In genomic region chr6:41721396-41721795, GRCh38 we compare ENCODE assay signal across 26 cellular contexts. TPM values are rescaled to one million over a fixed set of nuclear protein-coding genes. Genes with fewer than 3 reads are reported as not detected.
A peak's percentile ranks its signal among the peaks of the same experiment; 100 is the strongest.
DNase-seq lines count a peak whose midpoint lies in the region; ATAC-seq, FAIRE-seq and TF ChIP-seq lines count a peak whose summit lies in the region.
"Had no signal": no experiment of that assay in that cellular context is flagged by ENCODE, and none has a peak within 500 bp of the region (broad histone marks: within the 10 kb centered on the region; RNA-seq: fewer than 3 reads in every experiment).

No MANE protein-coding gene starts in this region.

- H3K27me3 ChIP-seq in gastrocnemius medialis (no peaks in the 10 kb centered on the region), PC-9 (ENCODE audit: insufficient read depth, low read depth) (no peaks in the 10 kb centered on the region)
- H3K27me3 ChIP-seq: tibial artery had no signal

- DNase-seq in CD14-positive monocyte (ENCODE audit: low spot score) (no peak), GM19239 (ENCODE audit: insufficient read length, low spot score) (no peak), gastrocnemius medialis (no peak), PC-9 (no peak), DMS114 treated with DMSO at 0.1 percent for 48 hours (lab: John Stamatoyannopoulos, UW; ENCODE audit: unreplicated experiment) (no peak), NCI-H510A treated with DMSO at 0.1 percent for 48 hours (lab: John Stamatoyannopoulos, UW) (no peak), hypothalamus (lab: John Stamatoyannopoulos, UW) (no peak)
- no peak for DNase-seq in central memory CD8-positive, alpha-beta T cell (ENCODE audit: low spot score in 2 of 2)
- DNase-seq: activated CD4-positive, alpha-beta T cell treated with anti-CD3 and anti-CD28 coated beads, Interleukin-2, amount 50 U/mL, for 48 hours; activated CD8-positive, alpha-beta memory T cell treated with anti-CD3 and anti-CD28 coated beads, Interleukin-2, amount 50 U/mL, for 4 hours; activated naive CD8-positive, alpha-beta T cell treated with anti-CD3 and anti-CD28 coated beads for 36 hours; DMS53; GDM1; glutamatergic neuron; GOT3; MV-4-11; NCI-H2171 treated with DMSO at 0.1 percent for 48 hours; OCI-M1; SHP77; small intestine; stimulated activated CD4-positive, alpha-beta T cell treated with anti-CD3 and anti-CD28 coated beads, Interleukin-2, amount 100 ng/mL, for 24 hours; tibial artery had no signal

- H3K27me3 Mint-ChIP-seq in CD14-positive monocyte (ENCODE audit: low read depth in 3 of 3), result peaks cover 0 to 1% (median 0%) of the 10 kb centered on the region in 3 donors
- no peaks in the 10 kb centered on the region for H3K27me3 Mint-ChIP-seq in central memory CD8-positive, alpha-beta T cell
- H3K27me3 Mint-ChIP-seq: activated naive CD8-positive, alpha-beta T cell treated with anti-CD3 and anti-CD28 coated beads for 36 hours had no signal

- TF ChIP-seq POLR2A in gastrocnemius medialis (IDR thresholded peaks at IDR 0.05), result no peak

- H3K36me3 ChIP-seq in gastrocnemius medialis (no peaks in the 10 kb centered on the region), PC-9 (ENCODE audit: low read depth) (no peaks in the 10 kb centered on the region)
- H3K36me3 ChIP-seq: tibial artery had no signal

- H3K4me3 ChIP-seq in gastrocnemius medialis, result no peak overlapping the region
- H3K4me3 ChIP-seq in PC-9, result no peak overlapping the region
- H3K4me3 ChIP-seq: tibial artery had no signal

- ATAC-seq in central memory CD8-positive, alpha-beta T cell (replicated peaks; ENCODE audit: extremely low read depth, poor library complexity, severe bottlenecking), result no peak
- no peak for ATAC-seq in gastrocnemius medialis

- POLR2A ChIA-PET in PC-9 (lab: Charles Lee; ENCODE audit: unreplicated experiment), result no interaction called here

- H3F3A ChIP-seq in PC-9 (ENCODE audit: insufficient read depth, low read depth), result peaks cover 7% of the 10 kb centered on the region; the same call in 1 of the 2 replicates

- H3K4me1 Mint-ChIP-seq in CD14-positive monocyte, result peaks cover 94% of the 10 kb centered on the region
- peaks cover 29% of the 10 kb centered on the region for H3K4me1 Mint-ChIP-seq in central memory CD8-positive, alpha-beta T cell

- in situ Hi-C loops in gastrocnemius medialis (cut with MboI; ENCODE audit: low sequenced_read_pairs in 4 of 4), result no loop called here

- H3K27ac Mint-ChIP-seq in CD14-positive monocyte, result peak overlapping the region in 4 of 7 donors; percentile 35 to 97 (median 68)
- H3K27ac Mint-ChIP-seq in central memory CD8-positive, alpha-beta T cell (ENCODE audit: low read depth), result peak overlapping the region; percentile 36
- H3K27ac Mint-ChIP-seq: activated naive CD8-positive, alpha-beta T cell treated with anti-CD3 and anti-CD28 coated beads for 36 hours had no signal

- H3K27ac ChIP-seq in gastrocnemius medialis (peak overlapping the region; percentile 97 to 99 (median 98)), PC-9 (no peak overlapping the region)
- H3K27ac ChIP-seq: tibial artery had no signal

- no peaks in the 10 kb centered on the region for H4K20me1 ChIP-seq in PC-9 (ENCODE audit: insufficient read depth)

- peaks cover 15 to 40% of the 10 kb centered on the region in 2 donors for H3K36me3 Mint-ChIP-seq in CD14-positive monocyte
- H3K36me3 Mint-ChIP-seq in central memory CD8-positive, alpha-beta T cell (ENCODE audit: insufficient read depth), result no peaks in the 10 kb centered on the region
- H3K36me3 Mint-ChIP-seq: activated naive CD8-positive, alpha-beta T cell treated with anti-CD3 and anti-CD28 coated beads for 36 hours had no signal

- FAIRE-seq in GM19239 (lab: Jason Lieb, UNC), result peak; percentile 72
- FAIRE-seq: astrocyte, small intestine had no signal

- CTCF ChIA-PET in PC-9 (lab: Charles Lee), result no interaction called here

- H3K4me3 Mint-ChIP-seq in CD14-positive monocyte, result peak overlapping the region in 1 of 2 donors; percentile 55
- no peak overlapping the region for H3K4me3 Mint-ChIP-seq in central memory CD8-positive, alpha-beta T cell
- H3K4me3 Mint-ChIP-seq: activated naive CD8-positive, alpha-beta T cell treated with anti-CD3 and anti-CD28 coated beads for 36 hours had no signal

- H3K4me1 ChIP-seq in gastrocnemius medialis (peaks cover 99 to 100% of the 10 kb centered on the region in 2 donors), PC-9 (replicated peaks; ENCODE audit: insufficient read depth) (peaks cover 17% of the 10 kb centered on the region)

- no peak overlapping the region for H3K4me2 ChIP-seq in PC-9

- no peaks in the 10 kb centered on the region for H3K9me3 Mint-ChIP-seq in CD14-positive monocyte
- no peaks in the 10 kb centered on the region for H3K9me3 Mint-ChIP-seq in central memory CD8-positive, alpha-beta T cell
- H3K9me3 Mint-ChIP-seq: activated naive CD8-positive, alpha-beta T cell treated with anti-CD3 and anti-CD28 coated beads for 36 hours had no signal

- no peaks in the 10 kb centered on the region for H3K9me2 ChIP-seq in PC-9 (ENCODE audit: insufficient read depth)

- no peak overlapping the region for H2AFZ ChIP-seq in PC-9

- intact Hi-C loops in CD14-positive monocyte (cut with micrococcal nuclease), result loop anchor here in 1 of 2 donors (5.0 to 10.0 kb wide), 2 partner anchors 173 to 1066 kb away; partner anchors contain the start of gene USP49
- intact Hi-C loops in gastrocnemius medialis (cut with DNase I; ENCODE audit: low total_unique reads), result no loop called here
- intact Hi-C loops in PC-9 (cut with micrococcal nuclease; ENCODE audit: unreplicated experiment), result no loop called here

- TF ChIP-seq CTCF in CD14-positive monocyte (IDR thresholded peaks at IDR 0.05) (no peak), gastrocnemius medialis (IDR thresholded peaks at IDR 0.05 in 4 of 5, conservative IDR thresholded peaks at IDR 0.05 in 1 of 5) (no peak), PC-9 (conservative IDR thresholded peaks at IDR 0.05) (no peak)

- no TSS peak for BruUV-seq in PC-9 (replicated peaks; lab: Mats Ljungman, UMichigan)

- no peaks in the 10 kb centered on the region for H3K9me3 ChIP-seq in gastrocnemius medialis
- H3K9me3 ChIP-seq in PC-9 (ENCODE audit: insufficient read depth, low read depth), result no peaks in the 10 kb centered on the region
- H3K9me3 ChIP-seq: tibial artery had no signal

- H3K79me2 ChIP-seq in PC-9 (ENCODE audit: low read depth), result no peaks in the 10 kb centered on the region

RNA-seq across cellular contexts. Expression of gene TFEB, which starts 14.0 kb away (rescaled TPM):
- 10 to 100 TPM; 42.6 to 60.0 TPM for polyA plus RNA-seq in CD14-positive monocyte
- total RNA-seq in gastrocnemius medialis (100 to 1,000 TPM in 2 of 4 donors, 10 to 100 TPM in 2; 82.8 to 121 (median 93.3) TPM), PC-9 (2021) (7.3 and 8.6 TPM in 2 replicates)

RNA-seq across cellular contexts. Expression of gene PGC, which starts 25.8 kb away (rescaled TPM):
- not detected for polyA plus RNA-seq in CD14-positive monocyte
- total RNA-seq in gastrocnemius medialis (not detected), PC-9 (2021) (not detected in 2 replicates)
- total RNA-seq: activated naive CD8-positive, alpha-beta T cell treated with anti-CD3 and anti-CD28 coated beads for 36 hours; astrocyte; lung microvascular endothelial cell; pulmonary artery endothelial cell had no signal
- polyA plus RNA-seq: AG04450 had no signal

RNA-seq across cellular contexts. Expression of gene FRS3, which starts 58.3 kb away (rescaled TPM):
- 1 to 10 TPM; 1.3 to 2.6 TPM for polyA plus RNA-seq in CD14-positive monocyte
- total RNA-seq in gastrocnemius medialis, result 1 to 10 TPM; 2.9 to 6.9 (median 5.5) TPM
- 4.5 and 10.4 TPM in 2 replicates for total RNA-seq in PC-9 (2021)

RNA-seq across cellular contexts. Expression of gene PRICKLE4, which starts 59.2 kb away (rescaled TPM):
- polyA plus RNA-seq in CD14-positive monocyte, result not detected
- 1 to 10 TPM in 3 of 4 donors, under 1 TPM in 1; 0.59 to 6.2 (median 1.8) TPM for total RNA-seq in gastrocnemius medialis
- 8.4 and 9.2 TPM in 2 replicates for total RNA-seq in PC-9 (2021)
- total RNA-seq: activated naive CD8-positive, alpha-beta T cell treated with anti-CD3 and anti-CD28 coated beads for 36 hours had no signal
- polyA plus RNA-seq: AG04450 had no signal
